In the genomic region with DNA sequence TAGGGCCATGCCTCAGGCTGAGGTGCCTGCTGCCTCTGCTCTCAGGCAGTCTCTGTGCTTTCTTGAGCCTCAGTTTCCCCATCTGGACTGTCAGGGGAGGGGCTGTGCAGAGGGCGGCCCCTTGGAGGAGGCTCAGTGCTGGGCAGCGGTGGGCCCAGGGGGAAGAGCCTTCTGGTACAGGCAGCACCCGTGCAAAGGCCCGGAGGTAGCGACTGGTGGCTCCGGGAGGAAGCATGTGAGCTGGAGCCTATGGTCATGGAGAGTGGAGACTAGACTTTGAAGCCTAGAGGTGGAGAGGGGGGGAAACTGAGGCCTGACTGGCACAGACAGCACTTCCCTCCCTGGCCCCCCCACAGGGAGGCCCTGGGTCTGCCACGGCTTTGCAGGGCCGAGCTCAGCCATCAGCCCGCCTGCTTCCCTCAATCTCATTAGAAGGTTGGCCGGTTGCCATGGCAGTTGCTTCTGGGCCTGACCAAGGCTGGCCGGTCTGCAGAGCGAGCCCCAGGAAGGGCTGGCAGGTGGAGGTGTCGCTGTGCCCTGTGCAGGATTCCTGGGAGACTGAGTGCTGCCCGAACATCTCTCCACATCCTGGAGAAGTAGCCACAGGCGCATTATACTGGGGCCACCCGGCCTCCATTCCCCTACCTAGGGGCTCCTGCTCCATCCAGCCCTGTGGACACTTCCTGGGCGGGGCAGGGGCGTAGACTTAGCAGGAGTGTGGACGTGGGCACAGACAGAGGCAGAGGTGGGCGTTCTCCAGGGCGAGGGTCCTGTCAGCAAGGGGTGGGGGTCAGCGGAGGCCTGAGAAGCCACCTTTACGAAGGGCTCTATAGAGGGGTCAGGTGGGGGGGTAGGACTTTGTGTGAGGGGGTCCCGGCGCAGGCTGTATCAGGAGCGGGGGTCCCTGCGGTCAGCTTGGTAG, we compare ENCODE assay signal across 20 cellular contexts. TPM values are rescaled to one million over a fixed set of nuclear protein-coding genes. Genes with fewer than 3 reads are reported as not detected.
DNase-seq lines count a peak whose midpoint lies in the region; ATAC-seq, FAIRE-seq and TF ChIP-seq lines count a peak whose summit lies in the region.
"Had no signal": no experiment of that assay in that cellular context is flagged by ENCODE, and none has a peak within 500 bp of the region (broad histone marks: within the 10 kb centered on the region; RNA-seq: fewer than 3 reads in every experiment).

No MANE protein-coding gene starts in this region.

- H3K4me1 ChIP-seq in SJCRH30: peaks cover 41% of the 10 kb centered on the region
- peaks cover 8 to 11% of the 10 kb centered on the region in 2 donors for H3K4me1 ChIP-seq in small intestine (ENCODE audit: control insufficient read depth in 2 of 2, insufficient read depth in 1 of 2, low read depth in 1 of 2, low read length in 1 of 2)

- H3K4me1 Mint-ChIP-seq in type B pancreatic cell (ENCODE audit: unreplicated experiment): peaks cover 14% of the 10 kb centered on the region

- intact Hi-C loops in left colon (cut with DNase I, micrococcal nuclease): no loop called here

- peak; percentile 32 for ATAC-seq in left colon
- ATAC-seq: naive thymus-derived CD4-positive, alpha-beta T cell had no signal

- peak; percentile 4 for DNase-seq in DMS79 treated with DMSO at 0.1 percent for 48 hours (lab: John Stamatoyannopoulos, UW)
- DNase-seq in DMS79 (lab: John Stamatoyannopoulos, UW): no peak
- DNase-seq in SJCRH30: peak; percentile 83 to 87
- peak in 1 of 2 donors; percentile 76 for DNase-seq in left colon
- DNase-seq in small intestine: peak; percentile 23
- no peak for DNase-seq in T1000 (lab: John Stamatoyannopoulos, UW)
- DNase-seq in type B pancreatic cell (ENCODE audit: extremely low spot score, unreplicated experiment): no peak
- no peak for DNase-seq in stimulated activated CD4-positive, alpha-beta T cell treated with anti-CD3 and anti-CD28 coated beads, Interleukin-2, amount 100 ng/mL, for 24 hours
- DNase-seq: 8988T; activated CD4-positive, alpha-beta T cell treated with anti-CD3 and anti-CD28 coated beads for 4 hours; effector memory CD4-positive, alpha-beta T cell; MG63; naive thymus-derived CD4-positive, alpha-beta T cell; NCI-H187; NCI-H510A treated with DMSO at 0.1 percent for 48 hours; stimulated activated CD8-positive, alpha-beta memory T cell treated with anti-CD3 and anti-CD28 coated beads, Interleukin-4, amount 100 ng/mL, for 48 hours had no signal

- no peaks in the 10 kb centered on the region for H3K27me3 ChIP-seq in SJCRH30
- H3K27me3 ChIP-seq in small intestine (ENCODE audit: control insufficient read depth in 2 of 2, insufficient read depth in 2 of 2, low read length in 2 of 2): no peaks in the 10 kb centered on the region
- H3K27me3 ChIP-seq: MG63, SJSA1 had no signal

- no peak overlapping the region for H3K4me3 Mint-ChIP-seq in type B pancreatic cell

- H3K9me3 Mint-ChIP-seq in type B pancreatic cell: no peaks in the 10 kb centered on the region

- WGBS in small intestine, 3 donors: 65 to 79% (median 73%) methylated on average over 26 to 27 of the region's 27 CpGs

- no peak for TF ChIP-seq CTCF in type B pancreatic cell (conservative IDR thresholded peaks at IDR 0.05)

- FAIRE-seq in small intestine (lab: Jason Lieb, UNC): no peak

- H3K27me3 Mint-ChIP-seq in type B pancreatic cell: no peaks in the 10 kb centered on the region
- H3K27me3 Mint-ChIP-seq: naive thymus-derived CD4-positive, alpha-beta T cell had no signal

- H3K9me3 ChIP-seq in SJCRH30 (replicated peaks): no peaks in the 10 kb centered on the region
- H3K9me3 ChIP-seq in small intestine (ENCODE audit: control insufficient read depth, low read depth): no peaks in the 10 kb centered on the region
- H3K9me3 ChIP-seq: MG63, SJSA1 had no signal

- H3K36me3 ChIP-seq in SJCRH30 (no peaks in the 10 kb centered on the region), small intestine (ENCODE audit: control insufficient read depth in 2 of 2, insufficient read depth in 2 of 2, low read length in 2 of 2) (no peaks in the 10 kb centered on the region)
- H3K36me3 ChIP-seq: MG63, SJSA1 had no signal

- H3K4me3 ChIP-seq in SJCRH30: no peak overlapping the region
- no peak overlapping the region for H3K4me3 ChIP-seq in small intestine (ENCODE audit: low read depth in 1 of 2, low read length in 2 of 2)
- H3K4me3 ChIP-seq: lung, MG63, SJSA1, skin epidermis had no signal

- no peak overlapping the region for H3K27ac ChIP-seq in SJCRH30
- H3K27ac ChIP-seq in small intestine (ENCODE audit: low read depth in 1 of 2, low read length in 1 of 2): no peak overlapping the region
- H3K27ac ChIP-seq: SJSA1, skin epidermis had no signal

- H3K27ac Mint-ChIP-seq in type B pancreatic cell: no peak overlapping the region
- H3K27ac Mint-ChIP-seq: naive thymus-derived CD4-positive, alpha-beta T cell had no signal

- H3K36me3 Mint-ChIP-seq in type B pancreatic cell: no peaks in the 10 kb centered on the region
- H3K36me3 Mint-ChIP-seq: naive thymus-derived CD4-positive, alpha-beta T cell had no signal

RNA-seq across cellular contexts. Expression of gene CRTC1, which starts 53.2 kb away (rescaled TPM):
- 2.4 and 3.5 TPM in 2 replicates for total RNA-seq in SJCRH30 (2014; rRNA removed; shearing (Covaris generic))
- 10 to 100 TPM; 10.2 TPM for total RNA-seq in left colon
- 1 to 10 TPM; 5.8 to 7.3 (median 6.2) TPM for polyA plus RNA-seq in small intestine
- 14.2 and 20.2 TPM in 2 replicates for total RNA-seq in type B pancreatic cell (ENCODE audit: low replicate concordance)

RNA-seq across cellular contexts. Expression of gene COMP, which starts 54.4 kb away (rescaled TPM):
- not detected in 2 replicates for total RNA-seq in SJCRH30 (2014; rRNA removed; shearing (Covaris generic))
- total RNA-seq in left colon (not detected), type B pancreatic cell (ENCODE audit: low replicate concordance) (0.12 and 0.43 TPM in 2 replicates)
- 1 to 10 TPM in 1 of 3 donors, not detected in 2; 1.8 TPM for polyA plus RNA-seq in small intestine
- total RNA-seq: naive thymus-derived CD4-positive, alpha-beta T cell; OCI-LY7; SJSA1 had no signal
- polyA plus RNA-seq: naive thymus-derived CD4-positive, alpha-beta T cell had no signal

Comparison
In these comparisons a context has a peak if more than half of its experiments do, and no peak if none do; other contexts are left out.
1. DNase-seq: peak in DMS79 treated with DMSO at 0.1 percent for 48 hours (single experiment), SJCRH30 (2 of 2) and small intestine (single experiment); none in DMS79 (single experiment), T1000 (single experiment), type B pancreatic cell (single experiment) and stimulated activated CD4-positive, alpha-beta T cell treated with anti-CD3 and anti-CD28 coated beads, Interleukin-2, amount 100 ng/mL, for 24 hours (0 of 2).